ENCODE assay signal across 14 cellular contexts in genomic region chr4:89173336-89174090, GRCh38.
DNase-seq lines count a peak whose midpoint lies in the region; ATAC-seq lines count a peak whose summit lies in the region.
"Had no signal": no experiment of that assay in that cellular context is flagged by ENCODE, and none has a peak within 500 bp of the region (broad histone marks: within the 10 kb centered on the region; RNA-seq: fewer than 3 reads in every experiment).

No MANE protein-coding gene starts in this region.

- intact Hi-C loops in head of caudate nucleus (cut with DNase I): no loop called here

- no peak for ATAC-seq in GM21367 (IDR thresholded peaks at IDR 0.05; ENCODE audit: unreplicated experiment)
- ATAC-seq: T-cell had no signal

- DNase-seq in NCI-H146 (lab: John Stamatoyannopoulos, UW) (peak; percentile 0), NCI-H146 treated with DMSO at 0.1 percent for 48 hours (lab: John Stamatoyannopoulos, UW; ENCODE audit: unreplicated experiment) (no peak), DMS79 treated with DMSO at 0.1 percent for 48 hours (lab: John Stamatoyannopoulos, UW) (peak; percentile 78), NCI-H345 (lab: John Stamatoyannopoulos, UW) (peak; percentile 26), head of caudate nucleus (peak in 40 of 42 donors; percentile 9 to 83 (median 56)), ecto neural progenitor cell (ENCODE audit: low spot score) (no peak)
- no peak for DNase-seq in effector CD4-positive, alpha-beta T cell
- DNase-seq: 8988T, GM23248, MG63, NCI-H1092 treated with DMSO at 0.1 percent for 48 hours, NCI-H524 treated with DMSO at 0.1 percent for 48 hours, T-cell had no signal

Comparison
In these comparisons a context has a peak if more than half of its experiments do, and no peak if none do; other contexts are left out.
1. DNase-seq: peak in NCI-H146 (single experiment), DMS79 treated with DMSO at 0.1 percent for 48 hours (single experiment), NCI-H345 (single experiment) and head of caudate nucleus (40 of 42); none in NCI-H146 treated with DMSO at 0.1 percent for 48 hours (single experiment), ecto neural progenitor cell (single experiment) and effector CD4-positive, alpha-beta T cell (single experiment).